8 cellular contexts compared by ENCODE assay signal in the genomic region with DNA sequence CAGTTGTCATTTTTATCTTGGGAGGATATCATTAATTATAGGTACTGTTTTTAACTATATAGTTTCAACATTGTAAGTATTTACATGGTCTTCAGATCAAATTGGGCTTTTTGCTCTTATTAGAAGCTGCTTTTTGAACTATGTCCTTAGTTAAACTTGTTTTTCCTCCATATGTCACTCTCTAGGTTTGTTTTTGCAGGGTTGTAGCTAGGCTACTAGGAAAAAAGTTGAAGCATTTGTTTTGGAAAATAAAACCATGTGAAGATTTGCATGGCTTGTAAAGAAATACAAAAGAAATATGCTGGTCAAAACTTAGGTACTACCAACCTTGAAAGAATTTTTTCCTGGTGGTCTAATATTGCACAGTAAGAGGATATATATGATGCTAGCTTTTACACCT. TPM values are rescaled to one million over a fixed set of nuclear protein-coding genes. Genes with fewer than 3 reads are reported as not detected.
DNase-seq lines count a peak whose midpoint lies in the region; ATAC-seq and TF ChIP-seq lines count a peak whose summit lies in the region.
"Had no signal": no experiment of that assay in that cellular context is flagged by ENCODE, and none has a peak within 500 bp of the region (broad histone marks: within the 10 kb centered on the region; RNA-seq: fewer than 3 reads in every experiment).

No MANE protein-coding gene starts in this region.

- peaks cover 24% of the 10 kb centered on the region for H3K4me1 ChIP-seq in HUES64 (ENCODE audit: insufficient read depth, low read length)
- peaks cover 6% of the 10 kb centered on the region for H3K4me1 ChIP-seq in fibroblast of lung (ENCODE audit: control insufficient read depth, extremely low read depth, insufficient read depth, low read length)
- H3K4me1 ChIP-seq in smooth muscle cell (ENCODE audit: low read depth): peaks cover 26% of the 10 kb centered on the region

- H3K4me2 ChIP-seq in fibroblast of lung (ENCODE audit: extremely low read depth, insufficient read depth, low read length) (peak overlapping the region; percentile 89), smooth muscle cell (peak overlapping the region; percentile 97)

- no peaks in the 10 kb centered on the region for H3K27me3 ChIP-seq in HUES64 (ENCODE audit: insufficient read depth, low read length)
- H3K27me3 ChIP-seq in fibroblast of lung (ENCODE audit: control insufficient read depth, insufficient read depth, low read length): no peaks in the 10 kb centered on the region
- H3K27me3 ChIP-seq in smooth muscle cell (ENCODE audit: low read depth): no peaks in the 10 kb centered on the region

- H2AFZ ChIP-seq in fibroblast of lung (ENCODE audit: low read length) (no peak overlapping the region), smooth muscle cell (ENCODE audit: low read depth) (no peak overlapping the region)

- DNase-seq in SK-N-MC (ENCODE audit: low read depth, low spot score) (no peak), fibroblast of lung (ENCODE audit: low read depth in 2 of 2) (no peak), smooth muscle cell (lab: John Stamatoyannopoulos, UW; ENCODE audit: unreplicated experiment) (no peak), GM03348 (ENCODE audit: low spot score) (no peak), iPS-NIHi11 (ENCODE audit: low spot score) (no peak)
- DNase-seq: activated CD4-positive, alpha-beta T cell treated with anti-CD3 and anti-CD28 coated beads for 4 hours had no signal

- H3K79me2 ChIP-seq in fibroblast of lung (ENCODE audit: control insufficient read depth, insufficient read depth, low read length): peaks cover 55% of the 10 kb centered on the region
- peaks cover 71% of the 10 kb centered on the region for H3K79me2 ChIP-seq in smooth muscle cell (ENCODE audit: low read depth)

- H3K9me3 ChIP-seq in HUES64 (ENCODE audit: insufficient read depth, low read depth, low read length) (0 out of 2 replicates have a peak, but pooled peaks cover 10% of the 10 kb centered on the region), SK-N-MC (ENCODE audit: low read depth, low read length) (peaks cover 24% of the 10 kb centered on the region), fibroblast of lung (ENCODE audit: control insufficient read depth, insufficient read depth, low read depth, low read length) (no peaks in the 10 kb centered on the region), smooth muscle cell (replicated peaks; ENCODE audit: low read depth) (no peaks in the 10 kb centered on the region)

- TF ChIP-seq CTCF in fibroblast of lung (conservative IDR thresholded peaks at IDR 0.05 in 1 of 2, IDR thresholded peaks at IDR 0.05 in 1 of 2; ENCODE audit: low read depth in 1 of 2, low read length in 2 of 2) (no peak), smooth muscle cell (IDR thresholded peaks at IDR 0.05; ENCODE audit: borderline replicate concordance, insufficient read depth, poor library complexity, severe bottlenecking) (no peak)

- H3K4me3 ChIP-seq in HUES64 (ENCODE audit: low read length) (peak overlapping the region; percentile 98), SK-N-MC (peak overlapping the region; percentile 90), fibroblast of lung (replicated peaks in 1 of 4; ENCODE audit: control extremely low read depth in 1 of 4, insufficient read depth in 1 of 4, low read depth in 3 of 4, low read length in 4 of 4) (peak overlapping the region in 3 of 4 experiments; percentile 76 to 93 (median 84)), smooth muscle cell (peak overlapping the region; percentile 87)

- peaks cover 18% of the 10 kb centered on the region for H3F3A ChIP-seq in smooth muscle cell (ENCODE audit: low read depth)

- H3K9ac ChIP-seq in HUES64 (ENCODE audit: low read depth, low read length) (no peak overlapping the region), SK-N-MC (ENCODE audit: insufficient read length) (peak overlapping the region; percentile 98), fibroblast of lung (ENCODE audit: insufficient read depth, low read length) (peak overlapping the region; percentile 10), smooth muscle cell (ENCODE audit: low read depth) (no peak overlapping the region)

- H3K27ac ChIP-seq in HUES64 (ENCODE audit: low read depth, low read length) (no peak overlapping the region), SK-N-MC (no peak overlapping the region; the same call in 1 of the 2 replicates), fibroblast of lung (ENCODE audit: insufficient read depth, low read length) (no peak overlapping the region), smooth muscle cell (ENCODE audit: low read depth) (peak overlapping the region; percentile 91)

- H4K20me1 ChIP-seq in fibroblast of lung (ENCODE audit: control insufficient read depth, extremely low read depth, insufficient read depth, low read length): no peaks in the 10 kb centered on the region
- H4K20me1 ChIP-seq in smooth muscle cell (ENCODE audit: low read depth): peaks cover 10% of the 10 kb centered on the region

- no peak for ATAC-seq in GM18870 (IDR thresholded peaks at IDR 0.05; ENCODE audit: unreplicated experiment)

- peaks cover 54% of the 10 kb centered on the region for H3K36me3 ChIP-seq in HUES64 (ENCODE audit: insufficient read depth, low read length)
- peaks cover 64% of the 10 kb centered on the region for H3K36me3 ChIP-seq in SK-N-MC (ENCODE audit: insufficient read depth, low read length)
- H3K36me3 ChIP-seq in fibroblast of lung (ENCODE audit: control insufficient read depth, insufficient read depth, low read length): no peaks in the 10 kb centered on the region
- H3K36me3 ChIP-seq in smooth muscle cell (ENCODE audit: low read depth): peaks cover 6% of the 10 kb centered on the region

RNA-seq across cellular contexts. Expression of a gene that starts 3.4 kb away (rescaled TPM):
- 22.0 TPM for polyA plus RNA-seq in HUES64 (2013, experiment 1 of 2)
- 23.6 TPM for polyA plus RNA-seq in HUES64 (2013, experiment 2 of 2)
- 13.4 and 15.7 TPM in 2 replicates for total RNA-seq in fibroblast of lung
- polyA plus RNA-seq in fibroblast of lung: 14.0 and 14.5 TPM in 2 replicates
- polyA plus RNA-seq in fibroblast of lung (2012): 5.0 and 6.2 TPM in 2 replicates
- polyA minus RNA-seq in fibroblast of lung (ENCODE audit: low replicate concordance): 10.8 and 11.0 TPM in 2 replicates
- 36.2 and 37.2 TPM in 2 replicates for total RNA-seq in smooth muscle cell
- 8.2 and 9.9 TPM in 2 replicates for polyA plus RNA-seq in smooth muscle cell

Comparison
In these comparisons a context has a peak if more than half of its experiments do, and no peak if none do; other contexts are left out.
1. H3K9ac ChIP-seq: peak in SK-N-MC (single experiment) and fibroblast of lung (single experiment); none in HUES64 (single experiment) and smooth muscle cell (single experiment).
2. Peak in every context shown above with its lines, with median percentiles within 50 percentile points of each other: H3K4me3 ChIP-seq.